ENCODE assay signal across 2 cellular contexts in genomic region chr14:70888151-70888499, GRCh38.
TF ChIP-seq lines count a peak whose summit lies in the region.

No MANE protein-coding gene starts in this region.

TF ChIP-seq in HCT116, 20 proteins besides CTCF, POLR2A, EP300 and RAD21 (continued from another document):
- TF ChIP-seq ATF3 (IDR thresholded peaks at IDR 0.05) (no peak), SP1 (IDR thresholded peaks at IDR 0.05; ENCODE audit: low read depth) (no peak), TCF7L2 (IDR thresholded peaks at IDR 0.05; ENCODE audit: borderline replicate concordance, extremely low read depth, insufficient read depth, insufficient read length) (no peak), SIN3A (IDR thresholded peaks at IDR 0.05; ENCODE audit: low read depth) (no peak), ZBTB33 (IDR thresholded peaks at IDR 0.05; ENCODE audit: extremely low read depth, insufficient replicate concordance, low read length) (no peak), EZH2 (IDR thresholded peaks at IDR 0.05) (no peak), EZH2phosphoT487 (IDR thresholded peaks at IDR 0.05; ENCODE audit: borderline replicate concordance) (no peak), ZNF274 (IDR thresholded peaks at IDR 0.05; ENCODE audit: low read depth, low read length) (no peak), REST (IDR thresholded peaks at IDR 0.05; ENCODE audit: low read depth) (no peak)

TF ChIP-seq in neural cell, 6 proteins besides CTCF, POLR2A, EP300 and RAD21 (continued from another document):
- TF ChIP-seq EZH2 (IDR thresholded peaks at IDR 0.05; ENCODE audit: borderline replicate concordance, insufficient read depth, low read length, poor library complexity, severe bottlenecking): no peak
- no peak for TF ChIP-seq POLR2AphosphoS5 (IDR thresholded peaks at IDR 0.05)
- TF ChIP-seq MXI1 (conservative IDR thresholded peaks at IDR 0.05; ENCODE audit: poor library complexity, severe bottlenecking): no peak
- no peak for TF ChIP-seq REST (IDR thresholded peaks at IDR 0.05; ENCODE audit: borderline replicate concordance)
- no peak for TF ChIP-seq SMC3 (conservative IDR thresholded peaks at IDR 0.05; ENCODE audit: poor library complexity)
